ENCODE assay signal across 8 cellular contexts in genomic region chr11:123261345-123262106, GRCh38.
A peak's percentile ranks its signal among the peaks of the same experiment; 100 is the strongest.
DNase-seq lines count a peak whose midpoint lies in the region; TF ChIP-seq lines count a peak whose summit lies in the region.

No MANE protein-coding gene starts in this region.

- DNase-seq in NCI-H748 (lab: John Stamatoyannopoulos, UW; ENCODE audit: unreplicated experiment) (peak; percentile 72), NCI-H748 treated with DMSO at 0.1 percent for 48 hours (lab: John Stamatoyannopoulos, UW) (no peak), SJSA1 (ENCODE audit: low read depth in 1 of 2, low spot score in 2 of 2) (peak; percentile 34 to 62), glomerular visceral epithelial cell (ENCODE audit: extremely low spot score) (peak; percentile 68), ovary (peak; percentile 70 to 87 (median 81)), tibial nerve (ENCODE audit: low spot score in 2 of 2) (peak; percentile 65 to 71)
- DNase-seq in activated naive CD4-positive, alpha-beta T cell treated with Interleukin-2 at 50 U/mL for 16 hours: peak; percentile 70

- peak overlapping the region; percentile 42 for H3K4me3 ChIP-seq in HUES64 (ENCODE audit: low read length)
- H3K4me3 ChIP-seq in SJSA1: no peak overlapping the region
- H3K4me3 ChIP-seq in ovary: no peak overlapping the region
- peak overlapping the region in 3 of 4 donors; percentile 11 to 26 (median 12) for H3K4me3 ChIP-seq in tibial nerve

- H3K27me3 ChIP-seq in HUES64 (ENCODE audit: insufficient read depth, low read length) (0 out of 2 replicates have a peak, but pooled peaks cover 2% of the 10 kb centered on the region), SJSA1 (replicated peaks) (no peaks in the 10 kb centered on the region), ovary (no peaks in the 10 kb centered on the region), tibial nerve (no peaks in the 10 kb centered on the region)

- TF ChIP-seq POLR2A in ovary (IDR thresholded peaks at IDR 0.05): no peak
- TF ChIP-seq POLR2A in tibial nerve (IDR thresholded peaks at IDR 0.05): no peak

- H3K4me1 ChIP-seq in HUES64 (ENCODE audit: insufficient read depth, low read length): no peaks in the 10 kb centered on the region
- H3K4me1 ChIP-seq in SJSA1 (replicated peaks): no peaks in the 10 kb centered on the region
- no peaks in the 10 kb centered on the region for H3K4me1 ChIP-seq in ovary (ENCODE audit: insufficient read depth)
- peaks cover 0 to 16% (median 0%) of the 10 kb centered on the region in 4 donors for H3K4me1 ChIP-seq in tibial nerve

- peak overlapping the region; percentile 41; the same call in 1 of the 2 replicates for H3K9ac ChIP-seq in HUES64 (ENCODE audit: low read depth, low read length)

- H3K36me3 ChIP-seq in HUES64 (ENCODE audit: insufficient read depth, low read length) (no peaks in the 10 kb centered on the region), SJSA1 (no peaks in the 10 kb centered on the region), ovary (no peaks in the 10 kb centered on the region), tibial nerve (no peaks in the 10 kb centered on the region)

- intact Hi-C loops in ovary (cut with DNase I): no loop called here

- TF ChIP-seq EP300 in ovary (IDR thresholded peaks at IDR 0.05): no peak
- no peak for TF ChIP-seq EP300 in tibial nerve (IDR thresholded peaks at IDR 0.05)

- 23% methylated on average over 25 of the region's 25 CpGs for WGBS in HUES64
- WGBS in ovary, 3 donors: 11 to 18% (median 13%) methylated on average over 25 of the region's 25 CpGs
- 18 to 24% methylated on average over 25 of the region's 25 CpGs for WGBS in tibial nerve, 2 donors

- H3K27ac ChIP-seq in HUES64 (ENCODE audit: low read depth, low read length) (no peak overlapping the region), SJSA1 (no peak overlapping the region), ovary (no peak overlapping the region), tibial nerve (no peak overlapping the region)

- TF ChIP-seq CTCF in ovary (IDR thresholded peaks at IDR 0.05): peak; percentile 41 to 82 (median 63)
- TF ChIP-seq CTCF in tibial nerve (IDR thresholded peaks at IDR 0.05): peak; percentile 70 to 85 (median 80)

- peaks cover 12% of the 10 kb centered on the region; the same call in 1 of the 2 replicates for H3K9me3 ChIP-seq in HUES64 (ENCODE audit: insufficient read depth, low read depth, low read length)
- no peaks in the 10 kb centered on the region for H3K9me3 ChIP-seq in SJSA1 (replicated peaks)
- no peaks in the 10 kb centered on the region for H3K9me3 ChIP-seq in ovary
- no peaks in the 10 kb centered on the region for H3K9me3 ChIP-seq in tibial nerve

Comparison
In these comparisons a context has a peak if more than half of its experiments do, and no peak if none do; other contexts are left out.
1. H3K4me3 ChIP-seq: peak in HUES64 (single experiment) and tibial nerve (3 of 4); none in SJSA1 (single experiment) and ovary (single experiment).